In genomic region chr1:205313681-205314308, GRCh38 we compare ENCODE assay signal across 8 cellular contexts. TPM values are rescaled to one million over a fixed set of nuclear protein-coding genes. Genes with fewer than 3 reads are reported as not detected.
A peak's percentile ranks its signal among the peaks of the same experiment; 100 is the strongest.
DNase-seq lines count a peak whose midpoint lies in the region; ATAC-seq and TF ChIP-seq lines count a peak whose summit lies in the region.

No MANE protein-coding gene starts in this region.

- no peak overlapping the region for H3K4me3 ChIP-seq in astrocyte of the spinal cord (ENCODE audit: low read depth, low read length)

- DNase-seq in stimulated activated CD4-positive, alpha-beta T cell treated with anti-CD3 and anti-CD28 coated beads, Interleukin-1b, Interleukin-23, amount 100 ng/mL, for 48 hours = peak; percentile 31
- no peak for DNase-seq in stimulated activated CD4-positive, alpha-beta T cell treated with anti-CD3 and anti-CD28 coated beads, Interleukin-12 subunit alpha, Interleukin-12 subunit beta, amount 100 ng/mL, for 4 hours
- DNase-seq in NCI-H82 treated with DMSO at 0.1 percent for 48 hours (lab: John Stamatoyannopoulos, UW; ENCODE audit: unreplicated experiment) (peak; percentile 76), astrocyte of the spinal cord (ENCODE audit: low read depth, low spot score) (peak; percentile 80), hypothalamus (lab: John Stamatoyannopoulos, UW) (peak in 43 of 51 donors; percentile 4 to 77 (median 36)), sciatic nerve (ENCODE audit: low spot score) (peak; percentile 72), Kasumi-1 (lab: John Stamatoyannopoulos, UW) (no peak)

- intact Hi-C loops in sciatic nerve (cut with DNase I) = no loop called here

- ATAC-seq in sciatic nerve (peak; percentile 83), GM21717 (IDR thresholded peaks at IDR 0.05; ENCODE audit: unreplicated experiment) (no peak)

- in situ Hi-C loops in astrocyte of the spinal cord (cut with HindIII; ENCODE audit: low sequenced_read_pairs) = no loop called here

- TF ChIP-seq CTCF in astrocyte of the spinal cord (IDR thresholded peaks at IDR 0.05; ENCODE audit: low read depth, low read length) = no peak

RNA-seq across cellular contexts. Expression of gene NUAK2, which starts 7.8 kb away (rescaled TPM):
- total RNA-seq in sciatic nerve = 4.7 TPM

RNA-seq across cellular contexts. Expression of gene KLHDC8A, which starts 42.9 kb away (rescaled TPM):
- 17.4 TPM for total RNA-seq in sciatic nerve

Comparison
In these comparisons a context has a peak if more than half of its experiments do, and no peak if none do; other contexts are left out.
1. DNase-seq: peak in stimulated activated CD4-positive, alpha-beta T cell treated with anti-CD3 and anti-CD28 coated beads, Interleukin-1b, Interleukin-23, amount 100 ng/mL, for 48 hours (single experiment), NCI-H82 treated with DMSO at 0.1 percent for 48 hours (single experiment), astrocyte of the spinal cord (single experiment), hypothalamus (43 of 51) and sciatic nerve (single experiment); none in stimulated activated CD4-positive, alpha-beta T cell treated with anti-CD3 and anti-CD28 coated beads, Interleukin-12 subunit alpha, Interleukin-12 subunit beta, amount 100 ng/mL, for 4 hours (single experiment) and Kasumi-1 (0 of 2).